1 cellular context compared by ENCODE assay signal in the genomic region with DNA sequence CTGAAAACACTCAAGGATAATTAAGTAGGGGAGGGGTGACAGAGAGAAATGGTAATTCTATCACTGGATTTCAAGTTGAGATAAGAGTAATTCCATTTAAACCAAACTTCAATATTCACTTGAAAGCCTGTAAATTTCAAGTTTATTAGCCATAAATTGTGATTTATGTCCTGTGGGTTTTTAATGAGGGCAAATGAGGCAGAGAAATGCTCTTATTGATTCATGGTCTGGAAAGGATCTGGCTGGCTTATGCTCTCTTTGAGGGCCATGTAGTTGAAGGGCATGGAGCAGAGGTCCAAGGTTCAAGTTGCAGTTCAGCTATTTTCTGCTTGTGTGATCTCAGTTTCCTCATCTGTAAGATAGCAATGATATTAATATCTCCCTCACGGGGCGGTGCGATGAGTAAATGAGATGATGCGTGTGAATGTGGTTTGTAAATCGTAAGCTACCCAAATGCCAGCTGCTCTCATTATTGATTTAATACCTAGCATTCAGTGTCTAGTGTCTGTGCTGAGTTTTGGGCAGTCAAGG.
TF ChIP-seq lines count a peak whose summit lies in the region.

No MANE protein-coding gene starts in this region.

TF ChIP-seq in GM12878, 131 proteins besides CTCF, POLR2A, EP300 and RAD21 (continued from another document):
- TF ChIP-seq, protein P1, sequence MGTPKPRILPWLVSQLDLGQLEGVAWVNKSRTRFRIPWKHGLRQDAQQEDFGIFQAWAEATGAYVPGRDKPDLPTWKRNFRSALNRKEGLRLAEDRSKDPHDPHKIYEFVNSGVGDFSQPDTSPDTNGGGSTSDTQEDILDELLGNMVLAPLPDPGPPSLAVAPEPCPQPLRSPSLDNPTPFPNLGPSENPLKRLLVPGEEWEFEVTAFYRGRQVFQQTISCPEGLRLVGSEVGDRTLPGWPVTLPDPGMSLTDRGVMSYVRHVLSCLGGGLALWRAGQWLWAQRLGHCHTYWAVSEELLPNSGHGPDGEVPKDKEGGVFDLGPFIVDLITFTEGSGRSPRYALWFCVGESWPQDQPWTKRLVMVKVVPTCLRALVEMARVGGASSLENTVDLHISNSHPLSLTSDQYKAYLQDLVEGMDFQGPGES (IDR thresholded peaks at IDR 0.05): no peak
TF ChIP-seq in GM12878: peak in this region for 0.
